In genomic region chr2:10371441-10372194, GRCh38 we compare ENCODE assay signal across 23 cellular contexts.
A peak's percentile ranks its signal among the peaks of the same experiment; 100 is the strongest.
DNase-seq lines count a peak whose midpoint lies in the region; ATAC-seq lines count a peak whose summit lies in the region.
"Had no signal": no experiment of that assay in that cellular context is flagged by ENCODE, and none has a peak within 500 bp of the region (broad histone marks: within the 10 kb centered on the region; RNA-seq: fewer than 3 reads in every experiment).

No MANE protein-coding gene starts in this region.

- ATAC-seq in naive B cell (ENCODE audit: low read depth in 2 of 2), result no peak
- ATAC-seq in left ventricle myocardium superior, result no peak
- ATAC-seq: psoas muscle had no signal

- H3K4me1 Mint-ChIP-seq in activated CD4-positive, alpha-beta T cell treated with anti-CD3 and anti-CD28 coated beads, Interleukin-2, amount 10 ng/mL, durations not matched to agents 24 days and 14 days, result peaks cover 18% of the 10 kb centered on the region
- H3K4me1 Mint-ChIP-seq in naive B cell, result peaks cover 49 to 83% (median 69%) of the 10 kb centered on the region in 3 donors

- H3K27me3 Mint-ChIP-seq in activated CD4-positive, alpha-beta T cell treated with anti-CD3 and anti-CD28 coated beads, Interleukin-2, amount 10 ng/mL, durations not matched to agents 24 days and 14 days, result no peaks in the 10 kb centered on the region
- no peaks in the 10 kb centered on the region for H3K27me3 Mint-ChIP-seq in naive B cell
- H3K27me3 Mint-ChIP-seq: stimulated activated naive CD8-positive, alpha-beta T cell treated with anti-CD3 and anti-CD28 coated beads, Interleukin-15, Interleukin-2, amounts not matched to agents 100 ng/mL and 50 ng/mL, for 24 hours had no signal

- DNase-seq in activated CD4-positive, alpha-beta T cell treated with anti-CD3 and anti-CD28 coated beads, Interleukin-2, amount 10 ng/mL, durations not matched to agents 24 days and 14 days, result no peak
- no peak for DNase-seq in activated CD4-positive, alpha-beta T cell treated with anti-CD3 and anti-CD28 coated beads for 4 hours
- DNase-seq in astrocyte of the hippocampus (ENCODE audit: low read depth, low spot score) (peak; percentile 38), naive B cell (no peak), substantia nigra (lab: John Stamatoyannopoulos, UW) (peak in 4 of 49 donors; percentile 18 to 25 (median 20)), left ventricle myocardium superior (no peak), DMS53 treated with DMSO at 0.1 percent for 48 hours (lab: John Stamatoyannopoulos, UW; ENCODE audit: unreplicated experiment) (no peak), NCI-H1436 (lab: John Stamatoyannopoulos, UW) (no peak)
- DNase-seq: activated CD4-positive, alpha-beta T cell treated with anti-CD3 and anti-CD28 coated beads for 1 hour; adrenal gland; dermis blood vessel endothelial cell; islet precursor cell; mammary epithelial cell; NCI-H1105; NCI-H524 treated with DMSO at 0.1 percent for 48 hours; small intestine; stimulated activated CD4-positive, alpha-beta T cell treated with anti-CD3 and anti-CD28 coated beads, Interleukin-2, amount 100 ng/mL, for 48 hours; SW 1271 had no signal

- peak overlapping the region; percentile 73 for H3K27ac Mint-ChIP-seq in activated CD4-positive, alpha-beta T cell treated with anti-CD3 and anti-CD28 coated beads, Interleukin-2, amount 10 ng/mL, durations not matched to agents 24 days and 14 days
- peak overlapping the region in 5 of 6 donors; percentile 59 to 94 (median 75) for H3K27ac Mint-ChIP-seq in naive B cell
- H3K27ac Mint-ChIP-seq: activated T-helper 2 cell treated with anti-CD3 and anti-CD28 coated beads, Interferon-gamma antibody, Interleukin-2, Interleukin-4, amounts not matched to agents 10 μg/mL and 5 μg/mL and 100 μg/mL, durations not matched to agents 14 hours and 24 hours and 36 hours; nephron; stimulated activated naive CD8-positive, alpha-beta T cell treated with anti-CD3 and anti-CD28 coated beads, Interleukin-15, Interleukin-2, amounts not matched to agents 100 ng/mL and 50 ng/mL, for 24 hours had no signal

- intact Hi-C loops in activated CD4-positive, alpha-beta T cell treated with anti-CD3 and anti-CD28 coated beads, Interleukin-2, amount 10 ng/mL, durations not matched to agents 24 days and 14 days (cut with micrococcal nuclease), result no loop called here
- intact Hi-C loops in left ventricle myocardium superior (cut with micrococcal nuclease), result no loop called here

- H3K27ac ChIP-seq in substantia nigra (ENCODE audit: low read depth, low read length, poor library complexity, severe bottlenecking), result peak overlapping the region; percentile 30
- H3K27ac ChIP-seq: adrenal gland, epithelial cell of prostate, psoas muscle had no signal

- H3K36me3 Mint-ChIP-seq in activated CD4-positive, alpha-beta T cell treated with anti-CD3 and anti-CD28 coated beads, Interleukin-2, amount 10 ng/mL, durations not matched to agents 24 days and 14 days (ENCODE audit: low read depth), result peaks cover 6% of the 10 kb centered on the region
- H3K36me3 Mint-ChIP-seq in naive B cell, result no peaks in the 10 kb centered on the region

- H3K9me3 Mint-ChIP-seq in activated CD4-positive, alpha-beta T cell treated with anti-CD3 and anti-CD28 coated beads, Interleukin-2, amount 10 ng/mL, durations not matched to agents 24 days and 14 days, result no peaks in the 10 kb centered on the region
- no peaks in the 10 kb centered on the region for H3K9me3 Mint-ChIP-seq in naive B cell
- H3K9me3 Mint-ChIP-seq: activated T-helper 2 cell treated with anti-CD3 and anti-CD28 coated beads, Interferon-gamma antibody, Interleukin-2, Interleukin-4, amounts not matched to agents 10 μg/mL and 5 μg/mL and 100 μg/mL, durations not matched to agents 14 hours and 24 hours and 36 hours; nephron; stimulated activated naive CD8-positive, alpha-beta T cell treated with anti-CD3 and anti-CD28 coated beads, Interleukin-15, Interleukin-2, amounts not matched to agents 100 ng/mL and 50 ng/mL, for 24 hours had no signal

- no peak overlapping the region for H3K4me3 Mint-ChIP-seq in activated CD4-positive, alpha-beta T cell treated with anti-CD3 and anti-CD28 coated beads, Interleukin-2, amount 10 ng/mL, durations not matched to agents 24 days and 14 days
- peak overlapping the region in 1 of 8 donors; percentile 35 for H3K4me3 Mint-ChIP-seq in naive B cell
- H3K4me3 Mint-ChIP-seq: nephron; stimulated activated naive CD8-positive, alpha-beta T cell treated with anti-CD3 and anti-CD28 coated beads, Interleukin-15, Interleukin-2, amounts not matched to agents 100 ng/mL and 50 ng/mL, for 24 hours had no signal
